ENCODE assay signal across 7 cellular contexts in the genomic region with DNA sequence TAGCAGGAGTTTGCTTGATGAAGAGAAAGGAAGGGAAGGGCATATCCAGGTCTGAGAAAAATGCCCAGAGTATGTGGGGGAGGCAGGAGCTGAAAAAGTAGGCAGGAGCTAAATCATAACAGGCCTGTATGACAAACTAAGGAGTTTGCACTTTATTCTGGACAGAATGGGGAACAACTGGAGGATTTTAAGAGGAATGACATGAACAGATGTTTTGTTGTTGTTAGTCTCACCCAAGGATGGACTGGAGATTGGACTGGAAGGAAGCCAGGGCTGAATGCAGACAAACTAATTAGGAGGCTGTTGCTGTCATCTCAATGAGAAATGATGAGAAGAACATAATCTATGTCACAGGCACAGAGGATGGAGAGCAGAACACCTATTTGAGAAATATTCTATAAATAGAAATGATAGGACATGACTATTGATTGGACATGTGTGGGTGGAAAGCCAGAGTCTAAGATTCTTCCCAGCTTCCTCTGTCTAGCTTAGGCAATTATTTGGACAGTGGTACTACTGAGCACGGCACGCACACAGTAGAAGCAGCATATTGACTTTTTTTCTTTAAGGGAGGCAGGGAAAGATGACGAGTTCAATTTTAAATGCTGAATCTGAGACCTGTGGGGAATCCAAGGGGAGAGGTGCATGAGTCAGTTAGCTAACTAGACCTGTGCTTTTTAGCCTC. TPM values are rescaled to one million over a fixed set of nuclear protein-coding genes. Genes with fewer than 3 reads are reported as not detected.
DNase-seq lines count a peak whose midpoint lies in the region; ATAC-seq and TF ChIP-seq lines count a peak whose summit lies in the region.

No MANE protein-coding gene starts in this region.

- H3K4me1 ChIP-seq in mucosa of descending colon (ENCODE audit: low read depth) (peaks cover 28% of the 10 kb centered on the region), vagina (peaks cover 47% of the 10 kb centered on the region)

- H3K27ac ChIP-seq in vagina, result peak overlapping the region; percentile 95

- intact Hi-C loops in mucosa of descending colon (cut with DNase I, micrococcal nuclease), result loop anchor here in 1 of 2 donors (5.0 kb wide), 1 partner anchor 51 kb away; a partner anchor contains a TSS
- intact Hi-C loops in vagina (cut with DNase I), result no loop called here

- H3K4me3 ChIP-seq in GM08714 (ENCODE audit: low read length), result peak overlapping the region; percentile 94
- H3K4me3 ChIP-seq in choroid plexus epithelial cell (ENCODE audit: low read depth, low read length), result peak overlapping the region; percentile 100
- peak overlapping the region; percentile 83 for H3K4me3 ChIP-seq in mucosa of descending colon
- peak overlapping the region; percentile 70 to 95 for H3K4me3 ChIP-seq in vagina

- peak; percentile 49 for DNase-seq in NCI-H446 treated with DMSO at 0.1 percent for 48 hours (lab: John Stamatoyannopoulos, UW)
- peak; percentile 56 for DNase-seq in choroid plexus epithelial cell (ENCODE audit: low read depth)
- no peak for DNase-seq in mucosa of descending colon
- DNase-seq in vagina (ENCODE audit: extremely low spot score in 2 of 2), result no peak

- no peak for TF ChIP-seq POLR2A in vagina (IDR thresholded peaks at IDR 0.05)

- ATAC-seq in mucosa of descending colon (no peak), GM21529 (IDR thresholded peaks at IDR 0.05; ENCODE audit: unreplicated experiment) (no peak), GM21723 (IDR thresholded peaks at IDR 0.05; ENCODE audit: unreplicated experiment) (no peak)

- H3K9me3 ChIP-seq in mucosa of descending colon (no peaks in the 10 kb centered on the region), vagina (no peaks in the 10 kb centered on the region)

- TF ChIP-seq CTCF in choroid plexus epithelial cell (conservative IDR thresholded peaks at IDR 0.05; ENCODE audit: low read depth, low read length), result no peak
- TF ChIP-seq CTCF in mucosa of descending colon (IDR thresholded peaks at IDR 0.05), result no peak
- no peak for TF ChIP-seq CTCF in vagina (IDR thresholded peaks at IDR 0.05)

- H3K27me3 ChIP-seq in vagina, result no peaks in the 10 kb centered on the region

- H3K36me3 ChIP-seq in mucosa of descending colon (ENCODE audit: low read depth) (no peaks in the 10 kb centered on the region), vagina (no peaks in the 10 kb centered on the region)

RNA-seq across cellular contexts. Expression of a gene that starts 1.1 kb away (rescaled TPM):
- total RNA-seq in mucosa of descending colon (10 to 100 TPM; 44.3 to 65.8 (median 55.9) TPM), vagina (47.9 TPM)

RNA-seq across cellular contexts. Expression of a gene that starts 50.0 kb away (rescaled TPM):
- 100 to 1,000 TPM; 144 to 149 (median 149) TPM for total RNA-seq in mucosa of descending colon
- 53.5 TPM for total RNA-seq in vagina

Comparison
In these comparisons a context has a peak if more than half of its experiments do, and no peak if none do; other contexts are left out.
1. DNase-seq: peak in NCI-H446 treated with DMSO at 0.1 percent for 48 hours (single experiment) and choroid plexus epithelial cell (single experiment); none in mucosa of descending colon (0 of 3) and vagina (0 of 2).
2. Peak in every context shown above with its lines, with median percentiles within 50 percentile points of each other: H3K4me3 ChIP-seq.